Comparison of ENCODE assay signal across 17 cellular contexts in the genomic region with DNA sequence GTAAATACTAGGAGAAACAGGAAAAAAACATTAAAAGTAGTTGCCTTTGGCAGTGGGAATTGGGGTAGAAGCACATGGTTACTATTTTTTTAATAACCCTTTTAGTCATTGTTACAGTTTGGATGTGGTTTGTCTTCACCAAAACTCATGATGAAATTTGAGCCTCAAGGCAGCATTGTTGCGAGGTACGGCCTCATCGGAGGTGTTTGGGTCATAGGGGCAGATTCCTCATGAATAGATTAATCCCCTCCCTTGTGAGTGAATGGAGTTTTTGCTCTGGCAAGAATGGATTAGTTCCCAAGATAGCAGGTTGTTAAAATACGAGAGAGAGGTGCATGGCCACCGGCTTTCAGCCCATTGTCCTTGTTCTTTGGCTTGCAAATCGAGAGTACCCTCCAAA.
DNase-seq lines count a peak whose midpoint lies in the region; ATAC-seq and TF ChIP-seq lines count a peak whose summit lies in the region.
"Had no signal": no experiment of that assay in that cellular context is flagged by ENCODE, and none has a peak within 500 bp of the region (broad histone marks: within the 10 kb centered on the region; RNA-seq: fewer than 3 reads in every experiment).

No MANE protein-coding gene starts in this region.

- H4K20me1 ChIP-seq in H9 (ENCODE audit: control insufficient read depth, insufficient read depth, insufficient read length) (no peaks in the 10 kb centered on the region), mammary epithelial cell (ENCODE audit: insufficient read depth, low read length) (no peaks in the 10 kb centered on the region)

- no peaks in the 10 kb centered on the region for H3K79me1 ChIP-seq in H9 (ENCODE audit: insufficient read depth, low read depth, low read length, poor library complexity, severe bottlenecking)

- intact Hi-C loops in mammary epithelial cell (cut with micrococcal nuclease): no loop called here

- H3K27me3 ChIP-seq in H9 (ENCODE audit: insufficient read depth, low read length): no peaks in the 10 kb centered on the region
- H3K27me3 ChIP-seq in mammary epithelial cell (ENCODE audit: insufficient read depth, low read length): no peaks in the 10 kb centered on the region

- H4K5ac ChIP-seq in H9 (ENCODE audit: insufficient read length, low read depth, low read length): no peak overlapping the region

- no peak overlapping the region for H3K56ac ChIP-seq in H9 (ENCODE audit: insufficient read length, low read depth, low read length)

- no peak overlapping the region for H3T11ph ChIP-seq in H9 (ENCODE audit: low read length)

- no peak overlapping the region for H4K8ac ChIP-seq in H9 (replicated peaks; ENCODE audit: insufficient read length, low read depth, low read length)

- H3K4me1 Mint-ChIP-seq in H9: peaks cover 12 to 21% of the 10 kb centered on the region in 2 experiments
- H3K4me1 Mint-ChIP-seq: CD4-positive, CD25-positive, alpha-beta regulatory T cell had no signal

- H3K27ac Mint-ChIP-seq in H9: peak overlapping the region in 2 of 3 experiments; percentile 52 to 86; a peak in 2 of 7 replicates
- H3K27ac Mint-ChIP-seq: CD4-positive, CD25-positive, alpha-beta regulatory T cell had no signal

- peaks cover 0 to 36% (median 3%) of the 10 kb centered on the region in 3 experiments for H3K36me3 Mint-ChIP-seq in H9 (ENCODE audit: insufficient read depth in 1 of 3, low read depth in 3 of 3)

- H3K4ac ChIP-seq in H9 (ENCODE audit: low read depth, low read length): no peak overlapping the region

- no peak for ATAC-seq in GM19467 (IDR thresholded peaks at IDR 0.05; ENCODE audit: unreplicated experiment)
- ATAC-seq: Panc1, SK-N-SH treated with all-trans-retinoic acid at 6 μM for 48 hours had no signal

- H3K27ac ChIP-seq in H9 (ENCODE audit: insufficient read length, low read depth, low read length) (no peak overlapping the region), mammary epithelial cell (ENCODE audit: insufficient read depth, low read depth, low read length) (no peak overlapping the region)
- H3K27ac ChIP-seq: HL-60 had no signal

- no TSS peak for BruUV-seq in mammary epithelial cell (replicated peaks; lab: Mats Ljungman, UMichigan)

- no peak for TF ChIP-seq CTCF in H9 (conservative IDR thresholded peaks at IDR 0.05)
- no peak for TF ChIP-seq CTCF in mammary epithelial cell (conservative IDR thresholded peaks at IDR 0.05 in 1 of 2, IDR thresholded peaks at IDR 0.05 in 1 of 2; ENCODE audit: extremely low read depth in 1 of 2, insufficient read depth in 1 of 2, low read depth in 1 of 2, low read length in 2 of 2)

- no peak overlapping the region for H3K23ac ChIP-seq in H9 (ENCODE audit: insufficient read length, low read depth, low read length)

- no peak overlapping the region for H2AK5ac ChIP-seq in H9 (ENCODE audit: insufficient read length, low read length)

- H4K91ac ChIP-seq in H9 (ENCODE audit: insufficient read length, low read depth, low read length): no peak overlapping the region

- H3K36me3 ChIP-seq in mammary epithelial cell (ENCODE audit: insufficient read depth, low read length): no peaks in the 10 kb centered on the region

- H3K79me2 ChIP-seq in H9 (ENCODE audit: insufficient read depth, low read length) (no peaks in the 10 kb centered on the region), mammary epithelial cell (ENCODE audit: insufficient read depth, low read length) (no peaks in the 10 kb centered on the region)

- peaks cover 4% of the 10 kb centered on the region; the same call in 1 of the 2 replicates for H3K4me1 ChIP-seq in H9 (ENCODE audit: insufficient read depth, low read length)
- H3K4me1 ChIP-seq in mammary epithelial cell (ENCODE audit: insufficient read depth, low read length): no peaks in the 10 kb centered on the region

- H3K14ac ChIP-seq in H9 (ENCODE audit: insufficient read depth, low read length): no peak overlapping the region

- H3K23me2 ChIP-seq in H9 (ENCODE audit: insufficient read length, low read depth, low read length, poor library complexity, severe bottlenecking): no peaks in the 10 kb centered on the region

- DNase-seq in H9 (no peak), LHCN-M2 (ENCODE audit: low read depth) (peak; percentile 27), mammary epithelial cell (peak; percentile 82), ecto neural progenitor cell (ENCODE audit: low spot score) (no peak), GM19238 (ENCODE audit: insufficient read length, low spot score) (no peak)
- no peak for DNase-seq in activated CD4-positive, CD25-positive, alpha-beta regulatory T cell (lab: John Stamatoyannopoulos, UW)
- DNase-seq: CD4-positive, CD25-positive, alpha-beta regulatory T cell; DMS79; KG1; MV-4-11; NCI-H1694; NCI-H2081; NCI-H69 had no signal

- no CpG with 5 or more reads among the region's 6 CpGs for WGBS in H9 (ENCODE audit: extremely low coverage, insufficient read length, low lambda C conversion rate)
- 74% methylated on average over 6 of the region's 6 CpGs for WGBS in mammary epithelial cell (ENCODE audit: low coverage, missing lambda C conversion rate)

- H2BK5ac ChIP-seq in H9 (ENCODE audit: insufficient read length, low read length): no peak overlapping the region

- no peak overlapping the region for H2BK15ac ChIP-seq in H9 (ENCODE audit: low read depth, low read length)

- no peak overlapping the region for H3K9ac ChIP-seq in H9 (ENCODE audit: extremely low read depth, insufficient read length, low read length)
- no peak overlapping the region for H3K9ac ChIP-seq in mammary epithelial cell (ENCODE audit: insufficient read depth, low read length)

- H3K4me3 ChIP-seq in mammary epithelial cell (replicated peaks in 1 of 3; ENCODE audit: insufficient read depth in 1 of 3, low read depth in 2 of 3, low read length in 3 of 3): no peak overlapping the region

- H3K4me3 Mint-ChIP-seq in H9: no peak overlapping the region
- H3K4me3 Mint-ChIP-seq: CD4-positive, CD25-positive, alpha-beta regulatory T cell had no signal

- in situ Hi-C loops in mammary epithelial cell (cut with MboI; ENCODE audit: low sequenced_read_pairs in 2 of 2): no loop called here

- dilution Hi-C loops in mammary epithelial cell (cut with HindIII; ENCODE audit: low sequenced_read_pairs): no loop called here

- no peaks in the 10 kb centered on the region for H3K27me3 Mint-ChIP-seq in H9 (ENCODE audit: low read depth)

- H2BK120ac ChIP-seq in H9 (ENCODE audit: low read depth, low read length, poor library complexity, severe bottlenecking): no peak overlapping the region

- H2BK12ac ChIP-seq in H9 (ENCODE audit: insufficient read length, low read depth, low read length): no peak overlapping the region

- peaks cover 10 to 28% of the 10 kb centered on the region in 2 experiments for H3K9me3 Mint-ChIP-seq in H9

- H2BK20ac ChIP-seq in H9 (ENCODE audit: low read depth, low read length, poor library complexity, severe bottlenecking): no peak overlapping the region

- CTCF ChIA-PET in mammary epithelial cell (lab: Charles Lee; ENCODE audit: low non-redundant PET): no interaction called here

- H2AFZ ChIP-seq in H9 (ENCODE audit: low read length) (no peak overlapping the region), mammary epithelial cell (ENCODE audit: low read depth, low read length) (peak overlapping the region; percentile 35)

- no peak overlapping the region for H3K18ac ChIP-seq in H9 (ENCODE audit: insufficient read length, low read depth, low read length)

- H3K4me2 ChIP-seq in H9 (ENCODE audit: insufficient read depth, insufficient read length, low read length) (no peak overlapping the region), mammary epithelial cell (ENCODE audit: insufficient read depth, low read depth, low read length) (no peak overlapping the region)

- no peaks in the 10 kb centered on the region for H3K9me3 ChIP-seq in H9 (ENCODE audit: control insufficient read depth, low read depth, low read length)
- H3K9me3 ChIP-seq in mammary epithelial cell (replicated peaks; ENCODE audit: insufficient read depth, low read length): no peaks in the 10 kb centered on the region

Comparison
In these comparisons a context has a peak if more than half of its experiments do, and no peak if none do; other contexts are left out.
1. DNase-seq: peak in LHCN-M2 (single experiment) and mammary epithelial cell (single experiment); none in H9 (single experiment), ecto neural progenitor cell (single experiment), GM19238 (single experiment) and activated CD4-positive, CD25-positive, alpha-beta regulatory T cell (0 of 4).